Comparison of ENCODE assay signal across 11 cellular contexts in the genomic region with DNA sequence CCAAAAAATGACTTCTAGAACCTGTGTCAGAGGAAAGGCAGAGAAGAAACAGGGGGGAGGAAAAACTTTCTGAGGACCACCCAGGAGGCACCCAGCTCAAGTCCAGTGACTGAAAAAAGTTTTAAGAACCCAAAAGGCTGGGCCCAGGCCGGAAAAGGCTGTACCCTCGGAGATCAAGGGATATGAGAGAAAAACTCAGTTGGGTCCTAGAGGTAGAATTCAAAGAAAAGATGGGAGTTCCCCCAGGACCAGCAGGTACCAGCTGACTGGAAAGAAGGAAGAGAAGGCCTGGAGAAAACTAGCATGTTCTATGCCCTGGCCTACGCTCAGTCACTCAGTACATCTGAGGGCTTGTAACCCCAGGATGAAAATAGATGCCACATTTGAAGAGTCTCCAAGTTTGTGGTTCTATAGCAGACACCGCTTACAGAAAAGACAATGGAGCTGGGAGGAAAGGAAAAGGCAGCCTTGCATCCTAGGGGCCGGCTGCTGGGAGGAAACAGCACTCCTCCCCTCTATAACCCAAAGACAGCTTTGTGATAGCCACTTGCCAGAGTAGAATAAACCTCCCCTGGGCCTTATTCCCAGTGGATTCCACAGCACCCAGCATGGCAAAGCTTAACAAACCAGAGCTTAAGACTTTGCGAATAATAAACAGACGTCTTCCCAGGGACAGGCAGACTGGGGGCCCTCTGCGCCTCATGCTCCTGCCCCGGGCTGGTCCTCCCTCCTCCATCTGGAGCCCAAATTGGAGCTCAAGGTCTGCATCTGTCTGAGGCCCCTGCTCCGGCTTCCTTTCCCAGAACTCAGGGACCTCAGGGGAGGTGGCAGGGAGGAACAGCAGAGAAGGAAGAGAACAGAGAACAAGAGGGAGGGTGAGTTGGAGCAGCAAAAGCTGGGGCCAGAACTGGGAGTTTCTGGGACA. TPM values are rescaled to one million over a fixed set of nuclear protein-coding genes. Genes with fewer than 3 reads are reported as not detected.
DNase-seq lines count a peak whose midpoint lies in the region; ATAC-seq and TF ChIP-seq lines count a peak whose summit lies in the region.
"Had no signal": no experiment of that assay in that cellular context is flagged by ENCODE, and none has a peak within 500 bp of the region (broad histone marks: within the 10 kb centered on the region; RNA-seq: fewer than 3 reads in every experiment).

No MANE protein-coding gene starts in this region.

- H3K4me3 ChIP-seq in BLaER1 treated with 17β-estradiol and CSF1 and Interleukin-3, amounts not matched to agents 10 nM and 100 nM = peak overlapping the region in 9 of 10 experiments; percentile 5 to 49 (median 31); a peak in 16 of 20 replicates
- H3K4me3 ChIP-seq in colonic mucosa = no peak overlapping the region

- DNase-seq in OCI-M1 (lab: John Stamatoyannopoulos, UW) = peak; percentile 42
- no peak for DNase-seq in colonic mucosa
- DNase-seq in natural killer cell treated with Interleukin-12 subunit alpha and Interleukin-12 subunit beta and Interleukin-15 and Interleukin-18, amount 100 ng/mL, for 72 hours (ENCODE audit: low spot score) = no peak
- DNase-seq in head of caudate nucleus = no peak
- DNase-seq: COR-L47, retina had no signal

- no peaks in the 10 kb centered on the region for H3K9me3 Mint-ChIP-seq in natural killer cell treated with Interleukin-12 subunit alpha and Interleukin-12 subunit beta and Interleukin-15 and Interleukin-18, amount 100 ng/mL, for 72 hours

- peak overlapping the region; percentile 44 to 95 (median 92) for H3K27ac ChIP-seq in BLaER1 treated with 17β-estradiol and CSF1 and Interleukin-3, amounts not matched to agents 10 nM and 100 nM
- peak overlapping the region; percentile 13 for H3K27ac ChIP-seq in colonic mucosa
- H3K27ac ChIP-seq: HL-60 had no signal

- H4K20me1 ChIP-seq in BLaER1 treated with 17β-estradiol and CSF1 and Interleukin-3, amounts not matched to agents 10 nM and 100 nM = no peaks in the 10 kb centered on the region

- H3K9ac ChIP-seq in BLaER1 treated with 17β-estradiol and CSF1 and Interleukin-3, amounts not matched to agents 10 nM and 100 nM = peak overlapping the region; percentile 51 to 97 (median 78); a peak in 21 of 22 replicates
- no peak overlapping the region for H3K9ac ChIP-seq in colonic mucosa (ENCODE audit: low read depth in 2 of 2, low read length in 2 of 2)

- H3K27me3 Mint-ChIP-seq in natural killer cell treated with Interleukin-12 subunit alpha and Interleukin-12 subunit beta and Interleukin-15 and Interleukin-18, amount 100 ng/mL, for 72 hours = no peaks in the 10 kb centered on the region

- H3K27ac Mint-ChIP-seq in natural killer cell treated with Interleukin-12 subunit alpha and Interleukin-12 subunit beta and Interleukin-15 and Interleukin-18, amount 100 ng/mL, for 72 hours = peak overlapping the region; percentile 89 to 91

- no peaks in the 10 kb centered on the region for H3K9me3 ChIP-seq in BLaER1 treated with 17β-estradiol and CSF1 and Interleukin-3, amounts not matched to agents 10 nM and 100 nM (replicated peaks in 1 of 11)
- H3K9me3 ChIP-seq in colonic mucosa = no peaks in the 10 kb centered on the region

- H3K36me3 ChIP-seq in BLaER1 treated with 17β-estradiol and CSF1 and Interleukin-3, amounts not matched to agents 10 nM and 100 nM = peaks cover 0 to 17% (median 0%) of the 10 kb centered on the region in 11 experiments; a peak in 2 of 22 replicates
- no peaks in the 10 kb centered on the region for H3K36me3 ChIP-seq in colonic mucosa

- peaks cover 59 to 72% of the 10 kb centered on the region in 2 donors for H3K4me1 Mint-ChIP-seq in natural killer cell treated with Interleukin-12 subunit alpha and Interleukin-12 subunit beta and Interleukin-15 and Interleukin-18, amount 100 ng/mL, for 72 hours (ENCODE audit: low read depth in 2 of 2)

- H3K36me3 Mint-ChIP-seq in natural killer cell treated with Interleukin-12 subunit alpha and Interleukin-12 subunit beta and Interleukin-15 and Interleukin-18, amount 100 ng/mL, for 72 hours = no peaks in the 10 kb centered on the region

- intact Hi-C loops in colonic mucosa (cut with DNase I) = loop anchor here (5.0 kb wide), 2 partner anchors 104 to 119 kb away; partner anchors contain the start of genes BYSL and MED20
- intact Hi-C loops in head of caudate nucleus (cut with DNase I) = loop anchor here (5.0 kb wide), 1 partner anchor 104 kb away; no protein-coding TSS in a partner anchor

- peak overlapping the region; percentile 15 for H3K4me3 Mint-ChIP-seq in natural killer cell treated with Interleukin-12 subunit alpha and Interleukin-12 subunit beta and Interleukin-15 and Interleukin-18, amount 100 ng/mL, for 72 hours

- H3K4me2 ChIP-seq in BLaER1 treated with 17β-estradiol and CSF1 and Interleukin-3, amounts not matched to agents 10 nM and 100 nM = peak overlapping the region; percentile 90 to 99 (median 94)

- peaks cover 73 to 99% (median 92%) of the 10 kb centered on the region in 10 experiments for H3K4me1 ChIP-seq in BLaER1 treated with 17β-estradiol and CSF1 and Interleukin-3, amounts not matched to agents 10 nM and 100 nM
- peaks cover 15% of the 10 kb centered on the region for H3K4me1 ChIP-seq in colonic mucosa

- TF ChIP-seq CTCF in colonic mucosa (IDR thresholded peaks at IDR 0.05) = no peak

- no peak for ATAC-seq in natural killer cell treated with Interleukin-12 subunit alpha and Interleukin-12 subunit beta and Interleukin-15 and Interleukin-18, amount 100 ng/mL, for 72 hours
- ATAC-seq in HG03521 (IDR thresholded peaks at IDR 0.05; ENCODE audit: unreplicated experiment) (no peak), GM19324 (IDR thresholded peaks at IDR 0.05; ENCODE audit: low FRiP score, unreplicated experiment) (no peak), GM19351 (IDR thresholded peaks at IDR 0.05; ENCODE audit: unreplicated experiment) (no peak)

- H3K27me3 ChIP-seq in BLaER1 treated with 17β-estradiol and CSF1 and Interleukin-3, amounts not matched to agents 10 nM and 100 nM = no peaks in the 10 kb centered on the region
- H3K27me3 ChIP-seq in colonic mucosa = no peaks in the 10 kb centered on the region

RNA-seq across cellular contexts. Expression of gene TAF8, which starts 8.9 kb away (rescaled TPM):
- 10 to 100 TPM; 20.5 to 21.2 TPM for total RNA-seq in colonic mucosa
- 10 to 100 TPM; 38.7 to 44.1 TPM for total RNA-seq in natural killer cell treated with Interleukin-12 subunit alpha and Interleukin-12 subunit beta and Interleukin-15 and Interleukin-18, amount 100 ng/mL, for 72 hours

Comparison
In these comparisons a context has a peak if more than half of its experiments do, and no peak if none do; other contexts are left out.
1. H3K9ac ChIP-seq: peak in BLaER1 treated with 17β-estradiol and CSF1 and Interleukin-3, amounts not matched to agents 10 nM and 100 nM (11 of 11); none in colonic mucosa (0 of 2).